In the genomic region with DNA sequence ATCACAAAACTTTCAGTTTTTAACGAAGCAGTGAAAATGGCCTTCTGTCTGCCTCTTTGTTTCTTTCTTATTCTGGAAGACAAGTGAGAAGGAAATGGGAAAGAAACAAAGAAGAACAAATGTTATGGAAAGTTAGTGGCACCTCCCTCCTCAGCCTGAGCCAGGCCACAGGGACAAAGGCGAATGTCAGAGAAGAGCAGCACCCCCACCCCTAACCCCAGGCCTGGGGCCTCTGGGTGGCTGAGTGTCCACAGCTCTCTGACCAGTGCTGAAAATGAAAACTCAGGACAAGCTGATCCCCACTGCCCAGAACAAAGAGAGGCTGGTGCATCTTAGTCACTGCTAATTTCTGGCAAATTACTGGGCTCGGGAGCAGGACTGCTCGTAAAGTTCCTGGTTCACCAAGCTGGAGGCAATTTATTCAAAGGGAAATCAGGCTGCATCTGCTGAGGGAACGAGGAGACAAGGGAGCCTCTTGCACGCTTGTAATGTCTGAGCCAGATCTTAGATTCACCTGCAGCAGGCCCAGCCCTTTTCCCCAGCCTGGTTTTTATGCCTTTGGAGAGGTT, we compare ENCODE assay signal across 1 cellular context.
TF ChIP-seq lines count a peak whose summit lies in the region.

No MANE protein-coding gene starts in this region.

TF ChIP-seq in H1, 55 proteins besides CTCF, POLR2A, EP300 and RAD21:
- no peak for TF ChIP-seq POU5F1 (IDR thresholded peaks at IDR 0.05; ENCODE audit: low read depth, low read length)
- TF ChIP-seq MAFK (IDR thresholded peaks at IDR 0.05; ENCODE audit: low read depth, low read length): no peak
- TF ChIP-seq GTF2F1 (IDR thresholded peaks at IDR 0.05; ENCODE audit: borderline replicate concordance, low read depth, low read length): no peak
- no peak for TF ChIP-seq POLR2AphosphoS5 (IDR thresholded peaks at IDR 0.05; ENCODE audit: low read depth, low read length)
- no peak for TF ChIP-seq EZH2 (IDR thresholded peaks at IDR 0.05; ENCODE audit: low read depth, low read length, severe bottlenecking)
- no peak for TF ChIP-seq TCF12 (IDR thresholded peaks at IDR 0.05; ENCODE audit: low read depth, low read length)
- TF ChIP-seq SRF (IDR thresholded peaks at IDR 0.05; ENCODE audit: low read depth, low read length): no peak
- no peak for TF ChIP-seq KDM4A (IDR thresholded peaks at IDR 0.05; ENCODE audit: low read depth, low read length, severe bottlenecking)
